Comparison of ENCODE assay signal across 20 cellular contexts in genomic region chr10:124150807-124151417, GRCh38. TPM values are rescaled to one million over a fixed set of nuclear protein-coding genes. Genes with fewer than 3 reads are reported as not detected.
DNase-seq lines count a peak whose midpoint lies in the region; ATAC-seq and TF ChIP-seq lines count a peak whose summit lies in the region.
"Had no signal": no experiment of that assay in that cellular context is flagged by ENCODE, and none has a peak within 500 bp of the region (broad histone marks: within the 10 kb centered on the region; RNA-seq: fewer than 3 reads in every experiment).

No MANE protein-coding gene starts in this region.

- no peaks in the 10 kb centered on the region for H3K36me3 ChIP-seq in gastrocnemius medialis
- H3K36me3 ChIP-seq: heart right ventricle, upper lobe of right lung had no signal

- no peak for TF ChIP-seq POLR2A in gastrocnemius medialis (IDR thresholded peaks at IDR 0.05)

- H3K9me3 Mint-ChIP-seq in chondrocyte (ENCODE audit: low read depth): no peaks in the 10 kb centered on the region
- H3K9me3 Mint-ChIP-seq in activated CD4-positive, alpha-beta memory T cell treated with anti-CD3 and anti-CD28 coated beads for 36 hours: no peaks in the 10 kb centered on the region
- H3K9me3 Mint-ChIP-seq: activated CD4-positive, alpha-beta T cell treated with anti-CD3 and anti-CD28 coated beads, Interleukin-2, amount 10 ng/mL, durations not matched to agents 24 days and 14 days had no signal

- TF ChIP-seq CTCF in chondrocyte (IDR thresholded peaks at IDR 0.05) (no peak), gastrocnemius medialis (IDR thresholded peaks at IDR 0.05 in 4 of 5, conservative IDR thresholded peaks at IDR 0.05 in 1 of 5) (no peak)

- H3K27ac ChIP-seq in gastrocnemius medialis: peak overlapping the region in 1 of 4 donors; percentile 82
- H3K27ac ChIP-seq: upper lobe of right lung had no signal

- H3K4me1 Mint-ChIP-seq in chondrocyte (ENCODE audit: low read depth): peaks cover 20% of the 10 kb centered on the region
- H3K4me1 Mint-ChIP-seq in activated CD4-positive, alpha-beta memory T cell treated with anti-CD3 and anti-CD28 coated beads for 36 hours (ENCODE audit: low read depth): no peaks in the 10 kb centered on the region

- no peaks in the 10 kb centered on the region for H3K36me3 Mint-ChIP-seq in chondrocyte (ENCODE audit: low read depth)
- no peaks in the 10 kb centered on the region for H3K36me3 Mint-ChIP-seq in activated CD4-positive, alpha-beta memory T cell treated with anti-CD3 and anti-CD28 coated beads for 36 hours

- CTCF ChIA-PET in activated CD4-positive, alpha-beta memory T cell treated with anti-CD3 and anti-CD28 coated beads for 36 hours (lab: Charles Lee): no interaction called here

- H3K9me3 ChIP-seq in gastrocnemius medialis: no peaks in the 10 kb centered on the region
- H3K9me3 ChIP-seq: heart right ventricle, upper lobe of right lung had no signal

- no peak overlapping the region for H3K4me3 Mint-ChIP-seq in chondrocyte (ENCODE audit: unreplicated experiment)
- H3K4me3 Mint-ChIP-seq in activated CD4-positive, alpha-beta memory T cell treated with anti-CD3 and anti-CD28 coated beads for 36 hours: no peak overlapping the region
- H3K4me3 Mint-ChIP-seq: activated CD4-positive, alpha-beta T cell treated with anti-CD3 and anti-CD28 coated beads, Interleukin-2, amount 10 ng/mL, durations not matched to agents 24 days and 14 days; neural crest cell had no signal

- peak overlapping the region; percentile 39 for H3K27ac Mint-ChIP-seq in chondrocyte (ENCODE audit: unreplicated experiment)
- no peak overlapping the region for H3K27ac Mint-ChIP-seq in activated CD4-positive, alpha-beta memory T cell treated with anti-CD3 and anti-CD28 coated beads for 36 hours
- H3K27ac Mint-ChIP-seq: activated CD4-positive, alpha-beta T cell treated with anti-CD3 and anti-CD28 coated beads, Interleukin-2, amount 10 ng/mL, durations not matched to agents 24 days and 14 days had no signal

- POLR2A ChIA-PET in activated CD4-positive, alpha-beta memory T cell treated with anti-CD3 and anti-CD28 coated beads for 36 hours (lab: Charles Lee): no interaction called here

- peak; percentile 7 for DNase-seq in NCI-H345 (lab: John Stamatoyannopoulos, UW)
- no peak for DNase-seq in NCI-H345 treated with DMSO at 0.1 percent for 48 hours (lab: John Stamatoyannopoulos, UW; ENCODE audit: unreplicated experiment)
- DNase-seq in NCI-H146 treated with DMSO at 0.1 percent for 48 hours (lab: John Stamatoyannopoulos, UW; ENCODE audit: unreplicated experiment): peak; percentile 9
- no peak for DNase-seq in chondrocyte (ENCODE audit: low spot score)
- peak; percentile 40 to 52 for DNase-seq in gastrocnemius medialis
- no peak for DNase-seq in NCI-H748 treated with DMSO at 0.1 percent for 48 hours (lab: John Stamatoyannopoulos, UW)
- no peak for DNase-seq in activated CD4-positive, alpha-beta memory T cell treated with anti-CD3 and anti-CD28 coated beads for 36 hours
- DNase-seq: activated CD4-positive, alpha-beta T cell treated with anti-CD3 and anti-CD28 coated beads, Interleukin-2, amount 10 ng/mL, durations not matched to agents 24 days and 14 days; activated CD8-positive, alpha-beta memory T cell treated with anti-CD3 and anti-CD28 coated beads, Interleukin-2, amount 50 U/mL, for 48 hours; activated effector memory CD4-positive, alpha-beta T cell treated with anti-CD3 and anti-CD28 coated beads, Interleukin-2, amount 50 U/mL, for 16 hours; heart right ventricle; NCI-H1694; NCI-H446 treated with DMSO at 0.1 percent for 48 hours; SHP77; stimulated activated CD4-positive, alpha-beta T cell treated with anti-CD3 and anti-CD28 coated beads, Interleukin-4, amount 100 ng/mL, for 4 hours; upper lobe of right lung had no signal

- no peak overlapping the region for H3K4me3 ChIP-seq in gastrocnemius medialis
- H3K4me3 ChIP-seq: heart right ventricle, smooth muscle cell, upper lobe of right lung had no signal

- in situ Hi-C loops in gastrocnemius medialis (cut with MboI; ENCODE audit: low sequenced_read_pairs in 4 of 4): loop anchor here in 1 of 4 donors (10.0 kb wide), 1 partner anchor 46 kb away; no protein-coding TSS in a partner anchor

- ATAC-seq in gastrocnemius medialis (peak in 1 of 2 donors; percentile 64), HG02798 (IDR thresholded peaks at IDR 0.05; ENCODE audit: poor library complexity, unreplicated experiment) (no peak)
- ATAC-seq: heart right ventricle, left lobe of liver, upper lobe of right lung had no signal

- H3K4me1 ChIP-seq in gastrocnemius medialis: peaks cover 30 to 38% of the 10 kb centered on the region in 2 donors

- H3K27me3 ChIP-seq in gastrocnemius medialis: no peaks in the 10 kb centered on the region
- H3K27me3 ChIP-seq: heart right ventricle, upper lobe of right lung had no signal

- intact Hi-C loops in gastrocnemius medialis (cut with DNase I; ENCODE audit: low total_unique reads): loop anchor here (5.0 kb wide), 2 partner anchors 154 to 236 kb away; no protein-coding TSS in a partner anchor
- intact Hi-C loops in activated CD4-positive, alpha-beta memory T cell treated with anti-CD3 and anti-CD28 coated beads for 36 hours (cut with micrococcal nuclease): loop anchor here (10.0 kb wide), 1 partner anchor 156 kb away; no protein-coding TSS in a partner anchor

- no peaks in the 10 kb centered on the region for H3K27me3 Mint-ChIP-seq in chondrocyte (ENCODE audit: low read depth)
- H3K27me3 Mint-ChIP-seq in activated CD4-positive, alpha-beta memory T cell treated with anti-CD3 and anti-CD28 coated beads for 36 hours: no peaks in the 10 kb centered on the region

RNA-seq across cellular contexts. Expression of gene CHST15, which starts 57.5 kb away (rescaled TPM):
- total RNA-seq in chondrocyte (26.1 to 43.8 TPM (median 42.8 TPM) in 3 replicates), gastrocnemius medialis (10 to 100 TPM in 3 of 4 donors, 1 to 10 TPM in 1; 9.0 to 32.2 (median 20.3) TPM)
- under 1 TPM; 0.05 to 0.12 TPM for total RNA-seq in activated CD4-positive, alpha-beta memory T cell treated with anti-CD3 and anti-CD28 coated beads for 36 hours

Comparison
In these comparisons a context has a peak if more than half of its experiments do, and no peak if none do; other contexts are left out.
1. DNase-seq: peak in NCI-H345 (single experiment), NCI-H146 treated with DMSO at 0.1 percent for 48 hours (single experiment) and gastrocnemius medialis (2 of 2); none in NCI-H345 treated with DMSO at 0.1 percent for 48 hours (single experiment), chondrocyte (single experiment), NCI-H748 treated with DMSO at 0.1 percent for 48 hours (single experiment) and activated CD4-positive, alpha-beta memory T cell treated with anti-CD3 and anti-CD28 coated beads for 36 hours (single experiment).
2. RNA of gene CHST15, which starts 57.5 kb away (total RNA-seq): 26.1 to 43.8 TPM in chondrocyte and 9.0 to 32.2 TPM in gastrocnemius medialis; 0.05 to 0.12 TPM in activated CD4-positive, alpha-beta memory T cell treated with anti-CD3 and anti-CD28 coated beads for 36 hours; every median in the first group is over 4 times any median in the second.